ENCODE assay signal across 1 cellular context in the genomic region with DNA sequence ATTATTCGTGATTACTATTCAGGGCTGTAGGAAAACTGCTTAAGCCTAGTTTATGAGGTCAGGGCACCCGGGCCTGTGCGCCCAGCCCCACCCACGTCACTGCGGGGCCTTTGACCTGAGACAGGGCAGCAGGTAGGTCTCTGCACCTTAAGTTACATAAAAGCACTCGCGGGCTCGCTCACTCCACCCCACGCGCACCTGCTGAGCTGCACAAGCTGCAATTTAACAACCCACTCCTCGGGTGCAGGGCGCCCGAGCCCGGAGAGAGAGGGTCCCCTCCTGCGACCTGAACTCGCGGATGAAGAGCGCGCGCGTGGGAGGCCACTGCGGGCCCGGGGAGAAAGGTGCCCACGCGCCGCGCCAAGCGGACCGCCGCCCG.
TF ChIP-seq lines count a peak whose summit lies in the region.

No MANE protein-coding gene starts in this region.

TF ChIP-seq in HepG2, 621 proteins besides CTCF, POLR2A, EP300 and RAD21 (continued from another document):
- TF ChIP-seq, protein P1, sequence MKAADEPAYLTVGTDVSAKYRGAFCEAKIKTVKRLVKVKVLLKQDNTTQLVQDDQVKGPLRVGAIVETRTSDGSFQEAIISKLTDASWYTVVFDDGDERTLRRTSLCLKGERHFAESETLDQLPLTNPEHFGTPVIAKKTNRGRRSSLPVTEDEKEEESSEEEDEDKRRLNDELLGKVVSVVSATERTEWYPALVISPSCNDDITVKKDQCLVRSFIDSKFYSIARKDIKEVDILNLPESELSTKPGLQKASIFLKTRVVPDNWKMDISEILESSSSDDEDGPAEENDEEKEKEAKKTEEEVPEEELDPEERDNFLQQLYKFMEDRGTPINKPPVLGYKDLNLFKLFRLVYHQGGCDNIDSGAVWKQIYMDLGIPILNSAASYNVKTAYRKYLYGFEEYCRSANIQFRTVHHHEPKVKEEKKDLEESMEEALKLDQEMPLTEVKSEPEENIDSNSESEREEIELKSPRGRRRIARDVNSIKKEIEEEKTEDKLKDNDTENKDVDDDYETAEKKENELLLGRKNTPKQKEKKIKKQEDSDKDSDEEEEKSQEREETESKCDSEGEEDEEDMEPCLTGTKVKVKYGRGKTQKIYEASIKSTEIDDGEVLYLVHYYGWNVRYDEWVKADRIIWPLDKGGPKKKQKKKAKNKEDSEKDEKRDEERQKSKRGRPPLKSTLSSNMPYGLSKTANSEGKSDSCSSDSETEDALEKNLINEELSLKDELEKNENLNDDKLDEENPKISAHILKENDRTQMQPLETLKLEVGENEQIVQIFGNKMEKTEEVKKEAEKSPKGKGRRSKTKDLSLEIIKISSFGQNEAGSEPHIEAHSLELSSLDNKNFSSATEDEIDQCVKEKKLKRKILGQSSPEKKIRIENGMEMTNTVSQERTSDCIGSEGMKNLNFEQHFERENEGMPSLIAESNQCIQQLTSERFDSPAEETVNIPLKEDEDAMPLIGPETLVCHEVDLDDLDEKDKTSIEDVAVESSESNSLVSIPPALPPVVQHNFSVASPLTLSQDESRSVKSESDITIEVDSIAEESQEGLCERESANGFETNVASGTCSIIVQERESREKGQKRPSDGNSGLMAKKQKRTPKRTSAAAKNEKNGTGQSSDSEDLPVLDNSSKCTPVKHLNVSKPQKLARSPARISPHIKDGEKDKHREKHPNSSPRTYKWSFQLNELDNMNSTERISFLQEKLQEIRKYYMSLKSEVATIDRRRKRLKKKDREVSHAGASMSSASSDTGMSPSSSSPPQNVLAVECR (CRISPR knock-in tag; IDR thresholded peaks at IDR 0.05; ENCODE audit: borderline replicate concordance) = 0 out of 2 replicates have a peak, but pooled peaks have one; percentile 52
- no peak for TF ChIP-seq RARG (CRISPR knock-in tag; IDR thresholded peaks at IDR 0.05; ENCODE audit: low read depth)
- TF ChIP-seq, protein P2, sequence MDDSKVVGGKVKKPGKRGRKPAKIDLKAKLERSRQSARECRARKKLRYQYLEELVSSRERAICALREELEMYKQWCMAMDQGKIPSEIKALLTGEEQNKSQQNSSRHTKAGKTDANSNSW (CRISPR knock-in tag; IDR thresholded peaks at IDR 0.05; ENCODE audit: borderline replicate concordance) = no peak
- TF ChIP-seq ISL2 (CRISPR knock-in tag; IDR thresholded peaks at IDR 0.05) = no peak
- TF ChIP-seq, protein P3, sequence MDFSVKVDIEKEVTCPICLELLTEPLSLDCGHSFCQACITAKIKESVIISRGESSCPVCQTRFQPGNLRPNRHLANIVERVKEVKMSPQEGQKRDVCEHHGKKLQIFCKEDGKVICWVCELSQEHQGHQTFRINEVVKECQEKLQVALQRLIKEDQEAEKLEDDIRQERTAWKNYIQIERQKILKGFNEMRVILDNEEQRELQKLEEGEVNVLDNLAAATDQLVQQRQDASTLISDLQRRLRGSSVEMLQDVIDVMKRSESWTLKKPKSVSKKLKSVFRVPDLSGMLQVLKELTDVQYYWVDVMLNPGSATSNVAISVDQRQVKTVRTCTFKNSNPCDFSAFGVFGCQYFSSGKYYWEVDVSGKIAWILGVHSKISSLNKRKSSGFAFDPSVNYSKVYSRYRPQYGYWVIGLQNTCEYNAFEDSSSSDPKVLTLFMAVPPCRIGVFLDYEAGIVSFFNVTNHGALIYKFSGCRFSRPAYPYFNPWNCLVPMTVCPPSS (IDR thresholded peaks at IDR 0.05) = no peak
- no peak for TF ChIP-seq SRY (CRISPR knock-in tag; IDR thresholded peaks at IDR 0.05)
- TF ChIP-seq ZFX (CRISPR knock-in tag; IDR thresholded peaks at IDR 0.05; ENCODE audit: low read depth) = peak; percentile 54
- no peak for TF ChIP-seq PHF5A (CRISPR knock-in tag; IDR thresholded peaks at IDR 0.05; ENCODE audit: low read depth, unreplicated experiment)
- TF ChIP-seq ZNF674 (CRISPR knock-in tag; IDR thresholded peaks at IDR 0.05; ENCODE audit: low read depth) = no peak
- no peak for TF ChIP-seq SYNCRIP (IDR thresholded peaks at IDR 0.05; ENCODE audit: insufficient read depth, low read depth, low read length)
- TF ChIP-seq HDAC1 (CRISPR knock-in tag; IDR thresholded peaks at IDR 0.05) = no peak
- TF ChIP-seq SRSF1 (optimal IDR thresholded peaks at IDR 0.05; ENCODE audit: low read depth, low read length) = no peak
- TF ChIP-seq, protein P4, sequence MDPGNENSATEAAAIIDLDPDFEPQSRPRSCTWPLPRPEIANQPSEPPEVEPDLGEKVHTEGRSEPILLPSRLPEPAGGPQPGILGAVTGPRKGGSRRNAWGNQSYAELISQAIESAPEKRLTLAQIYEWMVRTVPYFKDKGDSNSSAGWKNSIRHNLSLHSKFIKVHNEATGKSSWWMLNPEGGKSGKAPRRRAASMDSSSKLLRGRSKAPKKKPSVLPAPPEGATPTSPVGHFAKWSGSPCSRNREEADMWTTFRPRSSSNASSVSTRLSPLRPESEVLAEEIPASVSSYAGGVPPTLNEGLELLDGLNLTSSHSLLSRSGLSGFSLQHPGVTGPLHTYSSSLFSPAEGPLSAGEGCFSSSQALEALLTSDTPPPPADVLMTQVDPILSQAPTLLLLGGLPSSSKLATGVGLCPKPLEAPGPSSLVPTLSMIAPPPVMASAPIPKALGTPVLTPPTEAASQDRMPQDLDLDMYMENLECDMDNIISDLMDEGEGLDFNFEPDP (CRISPR knock-in tag; conservative IDR thresholded peaks at IDR 0.05) = 0 out of 2 replicates have a peak, but pooled peaks have one; percentile 50
- TF ChIP-seq, protein P5, sequence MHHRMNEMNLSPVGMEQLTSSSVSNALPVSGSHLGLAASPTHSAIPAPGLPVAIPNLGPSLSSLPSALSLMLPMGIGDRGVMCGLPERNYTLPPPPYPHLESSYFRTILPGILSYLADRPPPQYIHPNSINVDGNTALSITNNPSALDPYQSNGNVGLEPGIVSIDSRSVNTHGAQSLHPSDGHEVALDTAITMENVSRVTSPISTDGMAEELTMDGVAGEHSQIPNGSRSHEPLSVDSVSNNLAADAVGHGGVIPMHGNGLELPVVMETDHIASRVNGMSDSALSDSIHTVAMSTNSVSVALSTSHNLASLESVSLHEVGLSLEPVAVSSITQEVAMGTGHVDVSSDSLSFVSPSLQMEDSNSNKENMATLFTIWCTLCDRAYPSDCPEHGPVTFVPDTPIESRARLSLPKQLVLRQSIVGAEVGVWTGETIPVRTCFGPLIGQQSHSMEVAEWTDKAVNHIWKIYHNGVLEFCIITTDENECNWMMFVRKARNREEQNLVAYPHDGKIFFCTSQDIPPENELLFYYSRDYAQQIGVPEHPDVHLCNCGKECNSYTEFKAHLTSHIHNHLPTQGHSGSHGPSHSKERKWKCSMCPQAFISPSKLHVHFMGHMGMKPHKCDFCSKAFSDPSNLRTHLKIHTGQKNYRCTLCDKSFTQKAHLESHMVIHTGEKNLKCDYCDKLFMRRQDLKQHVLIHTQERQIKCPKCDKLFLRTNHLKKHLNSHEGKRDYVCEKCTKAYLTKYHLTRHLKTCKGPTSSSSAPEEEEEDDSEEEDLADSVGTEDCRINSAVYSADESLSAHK (CRISPR knock-in tag; IDR thresholded peaks at IDR 0.05; ENCODE audit: borderline replicate concordance) = no peak
- TF ChIP-seq NFIC (IDR thresholded peaks at IDR 0.05; ENCODE audit: low read length) = no peak
- TF ChIP-seq HHEX (CRISPR knock-in tag; IDR thresholded peaks at IDR 0.05) = no peak
- TF ChIP-seq ZNF34 (CRISPR knock-in tag; IDR thresholded peaks at IDR 0.05; ENCODE audit: borderline replicate concordance) = no peak
- no peak for TF ChIP-seq ZNF589 (CRISPR knock-in tag; conservative IDR thresholded peaks at IDR 0.05)
- peak; percentile 25; the same call in 1 of the 2 replicates for TF ChIP-seq NR2F6 (IDR thresholded peaks at IDR 0.05)
- TF ChIP-seq NR2F6 (CRISPR knock-in tag; IDR thresholded peaks at IDR 0.05) = peak; percentile 31; the same call in 1 of the 2 replicates
- no peak for TF ChIP-seq MYNN (CRISPR knock-in tag; IDR thresholded peaks at IDR 0.05; ENCODE audit: low read depth)
- TF ChIP-seq MTA3 (CRISPR knock-in tag; IDR thresholded peaks at IDR 0.05) = no peak
- peak; percentile 41; the same call in 1 of the 2 replicates for TF ChIP-seq CREB1 (IDR thresholded peaks at IDR 0.05)
- peak; percentile 56; the same call in 1 of the 2 replicates for TF ChIP-seq CREB1 (CRISPR knock-in tag; IDR thresholded peaks at IDR 0.05)
- peak; percentile 3; the same call in 1 of the 2 replicates for TF ChIP-seq DMAP1 (CRISPR knock-in tag; IDR thresholded peaks at IDR 0.05)
- TF ChIP-seq ZSCAN20 (CRISPR knock-in tag; IDR thresholded peaks at IDR 0.05; ENCODE audit: borderline replicate concordance) = no peak
- TF ChIP-seq ZIK1 (CRISPR knock-in tag; IDR thresholded peaks at IDR 0.05; ENCODE audit: borderline replicate concordance, low read depth) = no peak; the same call in 1 of the 2 replicates
- TF ChIP-seq, protein P6, sequence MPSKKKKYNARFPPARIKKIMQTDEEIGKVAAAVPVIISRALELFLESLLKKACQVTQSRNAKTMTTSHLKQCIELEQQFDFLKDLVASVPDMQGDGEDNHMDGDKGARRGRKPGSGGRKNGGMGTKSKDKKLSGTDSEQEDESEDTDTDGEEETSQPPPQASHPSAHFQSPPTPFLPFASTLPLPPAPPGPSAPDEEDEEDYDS (CRISPR knock-in tag; IDR thresholded peaks at IDR 0.05) = no peak
- no peak for TF ChIP-seq MXI1 (IDR thresholded peaks at IDR 0.05; ENCODE audit: borderline replicate concordance, low read depth, low read length)
- no peak for TF ChIP-seq JARID2 (CRISPR knock-in tag; IDR thresholded peaks at IDR 0.05; ENCODE audit: insufficient replicate concordance)
- TF ChIP-seq MATR3 (CRISPR knock-in tag; IDR thresholded peaks at IDR 0.05) = no peak
- no peak for TF ChIP-seq ZNF367 (CRISPR knock-in tag; IDR thresholded peaks at IDR 0.05; ENCODE audit: borderline replicate concordance)
- peak; percentile 27; the same call in 1 of the 2 replicates for TF ChIP-seq ZNF768 (CRISPR knock-in tag; IDR thresholded peaks at IDR 0.05)
- TF ChIP-seq, protein P7, sequence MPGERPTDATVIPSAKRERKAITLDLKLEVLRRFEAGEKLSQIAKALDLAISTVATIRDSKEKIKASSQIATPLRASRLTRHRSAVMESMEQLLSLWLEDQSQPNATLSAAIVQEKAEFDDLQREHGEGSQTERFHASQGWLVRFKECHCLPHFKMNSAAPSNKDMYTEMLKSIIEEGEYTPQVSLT (CRISPR knock-in tag; IDR thresholded peaks at IDR 0.05; ENCODE audit: borderline replicate concordance, low read depth) = no peak
- no peak for TF ChIP-seq SRSF9 (IDR thresholded peaks at IDR 0.05; ENCODE audit: borderline replicate concordance, insufficient read depth, low read depth, low read length, poor library complexity, severe bottlenecking)
- TF ChIP-seq, protein P8, sequence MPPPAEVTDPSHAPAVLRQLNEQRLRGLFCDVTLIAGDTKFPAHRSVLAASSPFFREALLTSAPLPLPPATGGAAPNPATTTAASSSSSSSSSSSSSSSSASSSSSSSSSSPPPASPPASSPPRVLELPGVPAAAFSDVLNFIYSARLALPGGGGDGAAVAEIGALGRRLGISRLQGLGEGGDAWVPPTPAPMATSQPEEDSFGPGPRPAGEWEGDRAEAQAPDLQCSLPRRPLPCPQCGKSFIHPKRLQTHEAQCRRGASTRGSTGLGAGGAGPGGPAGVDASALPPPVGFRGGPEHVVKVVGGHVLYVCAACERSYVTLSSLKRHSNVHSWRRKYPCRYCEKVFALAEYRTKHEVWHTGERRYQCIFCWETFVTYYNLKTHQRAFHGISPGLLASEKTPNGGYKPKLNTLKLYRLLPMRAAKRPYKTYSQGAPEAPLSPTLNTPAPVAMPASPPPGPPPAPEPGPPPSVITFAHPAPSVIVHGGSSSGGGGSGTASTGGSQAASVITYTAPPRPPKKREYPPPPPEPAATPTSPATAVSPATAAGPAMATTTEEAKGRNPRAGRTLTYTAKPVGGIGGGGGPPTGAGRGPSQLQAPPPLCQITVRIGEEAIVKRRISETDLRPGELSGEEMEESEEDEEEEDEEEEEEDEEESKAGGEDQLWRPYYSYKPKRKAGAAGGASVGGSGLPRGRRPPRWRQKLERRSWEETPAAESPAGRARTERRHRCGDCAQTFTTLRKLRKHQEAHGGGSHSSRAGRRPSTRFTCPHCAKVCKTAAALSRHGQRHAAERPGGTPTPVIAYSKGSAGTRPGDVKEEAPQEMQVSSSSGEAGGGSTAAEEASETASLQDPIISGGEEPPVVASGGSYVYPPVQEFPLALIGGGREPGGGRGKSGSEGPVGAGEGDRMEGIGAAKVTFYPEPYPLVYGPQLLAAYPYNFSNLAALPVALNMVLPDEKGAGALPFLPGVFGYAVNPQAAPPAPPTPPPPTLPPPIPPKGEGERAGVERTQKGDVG (CRISPR knock-in tag; IDR thresholded peaks at IDR 0.05; ENCODE audit: borderline replicate concordance) = 0 out of 2 replicates have a peak, but pooled peaks have one; percentile 10
